Comparison of ENCODE assay signal across 7 cellular contexts in the genomic region with DNA sequence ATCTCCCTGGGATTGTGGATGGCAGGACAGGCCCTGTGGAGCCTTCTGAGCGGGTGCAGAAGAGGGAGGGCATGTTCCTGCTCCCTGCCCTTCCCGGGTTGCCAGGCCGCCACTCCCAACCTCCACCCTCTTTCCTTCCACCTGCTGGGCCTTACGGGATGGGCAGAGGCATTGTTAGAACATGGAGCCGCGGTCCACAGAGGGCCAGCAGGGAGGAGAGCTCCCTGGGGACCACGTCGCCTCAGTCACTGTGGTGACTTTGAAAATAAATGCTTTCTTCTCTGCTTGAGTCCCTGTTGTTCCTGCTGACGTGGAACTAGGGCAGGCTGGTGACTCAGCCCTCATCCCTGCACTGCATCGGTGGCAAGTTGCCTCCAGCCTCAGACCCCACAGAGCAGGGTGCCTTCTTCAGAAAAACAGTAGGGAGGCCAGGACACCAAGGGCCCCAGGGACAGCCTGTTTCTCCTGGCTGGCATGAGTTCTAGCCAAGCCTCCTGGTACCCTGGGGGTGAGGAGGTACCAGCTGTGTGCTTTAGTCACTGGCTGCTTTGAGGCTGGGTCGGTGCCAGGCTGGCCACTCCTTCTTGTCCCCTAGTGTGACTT.
DNase-seq lines count a peak whose midpoint lies in the region; ATAC-seq and TF ChIP-seq lines count a peak whose summit lies in the region.

No MANE protein-coding gene starts in this region.

- no peaks in the 10 kb centered on the region for H3K36me3 Mint-ChIP-seq in GM23338 (ENCODE audit: low read depth)
- no peaks in the 10 kb centered on the region for H3K36me3 Mint-ChIP-seq in chondrocyte (ENCODE audit: low read depth)

- ATAC-seq in GM23338, result peak; percentile 9; the same call in 1 of the 3 replicates
- ATAC-seq in mucosa of descending colon, result peak; percentile 87
- ATAC-seq in HG02759 (IDR thresholded peaks at IDR 0.05; ENCODE audit: unreplicated experiment), result no peak
- ATAC-seq in HG02763 (IDR thresholded peaks at IDR 0.05; ENCODE audit: unreplicated experiment), result no peak
- no peak for ATAC-seq in HG03135 (IDR thresholded peaks at IDR 0.05; ENCODE audit: unreplicated experiment)

- H3K9me2 ChIP-seq in GM23338 (ENCODE audit: insufficient read depth), result no peaks in the 10 kb centered on the region

- no peaks in the 10 kb centered on the region for H3K27me3 ChIP-seq in GM23338 (ENCODE audit: insufficient read depth)

- H3K36me3 ChIP-seq in GM23338 (ENCODE audit: insufficient read depth) (no peaks in the 10 kb centered on the region), mucosa of descending colon (ENCODE audit: low read depth) (no peaks in the 10 kb centered on the region)

- intact Hi-C loops in mucosa of descending colon (cut with DNase I, micrococcal nuclease), result no loop called here

- H3K4me3 Mint-ChIP-seq in GM23338 (no peak overlapping the region), chondrocyte (ENCODE audit: unreplicated experiment) (peak overlapping the region; percentile 20)

- H3F3A ChIP-seq in GM23338 (replicated peaks; ENCODE audit: low read depth), result no peaks in the 10 kb centered on the region

- no peak overlapping the region for H2AFZ ChIP-seq in GM23338

- H3K27ac ChIP-seq in GM23338 (ENCODE audit: low read depth), result no peak overlapping the region

- H3K4me1 ChIP-seq in GM23338 (ENCODE audit: insufficient read depth) (peaks cover 10% of the 10 kb centered on the region; the same call in 1 of the 2 replicates), mucosa of descending colon (ENCODE audit: low read depth) (peaks cover 26% of the 10 kb centered on the region)

- H3K27me3 Mint-ChIP-seq in GM23338 (ENCODE audit: insufficient read depth, low read depth, poor library complexity) (peaks cover 8% of the 10 kb centered on the region), chondrocyte (ENCODE audit: low read depth) (no peaks in the 10 kb centered on the region)

- H3K4me1 Mint-ChIP-seq in GM23338, result peaks cover 35% of the 10 kb centered on the region
- peaks cover 54% of the 10 kb centered on the region for H3K4me1 Mint-ChIP-seq in chondrocyte (ENCODE audit: low read depth)

- H4K20me1 ChIP-seq in GM23338 (replicated peaks; ENCODE audit: insufficient read depth), result no peaks in the 10 kb centered on the region; the same call in 1 of the 2 replicates

- H3K9me3 ChIP-seq in mucosa of descending colon, result no peaks in the 10 kb centered on the region

- DNase-seq in GM23338 (ENCODE audit: low spot score) (no peak), NCI-H345 (lab: John Stamatoyannopoulos, UW) (peak; percentile 93), chondrocyte (ENCODE audit: low spot score) (peak; percentile 54), mucosa of descending colon (peak; percentile 62 to 73 (median 70))

- H3K9me3 Mint-ChIP-seq in GM23338 (no peaks in the 10 kb centered on the region), chondrocyte (ENCODE audit: low read depth) (no peaks in the 10 kb centered on the region)

- no peak overlapping the region for H3K4me3 ChIP-seq in GM23338
- no peak overlapping the region for H3K4me3 ChIP-seq in mucosa of descending colon

- H3K4me2 ChIP-seq in GM23338, result no peak overlapping the region

- H3K27ac Mint-ChIP-seq in GM23338, result no peak overlapping the region; the same call in 1 of the 2 replicates
- H3K27ac Mint-ChIP-seq in chondrocyte (ENCODE audit: unreplicated experiment), result peak overlapping the region; percentile 94

- TF ChIP-seq CTCF in GM23338 (conservative IDR thresholded peaks at IDR 0.05; ENCODE audit: low read depth in 2 of 2) (no peak), chondrocyte (IDR thresholded peaks at IDR 0.05) (peak; percentile 16), mucosa of descending colon (IDR thresholded peaks at IDR 0.05) (no peak)

- H3K79me2 ChIP-seq in GM23338 (replicated peaks; ENCODE audit: insufficient read depth), result no peaks in the 10 kb centered on the region

TF ChIP-seq in GM23338, 12 proteins besides CTCF, POLR2A, EP300 and RAD21:
- TF ChIP-seq ZNF462 (CRISPR knock-in tag; IDR thresholded peaks at IDR 0.05), result no peak
- no peak for TF ChIP-seq POLR2AphosphoS5 (IDR thresholded peaks at IDR 0.05; ENCODE audit: low read depth)
TF ChIP-seq in GM23338: peak in this region for 0.

Comparison
In these comparisons a context has a peak if more than half of its experiments do, and no peak if none do; other contexts are left out.
1. ATAC-seq: peak in GM23338 (single experiment) and mucosa of descending colon (single experiment); none in HG02759 (single experiment), HG02763 (single experiment) and HG03135 (single experiment).